In genomic region chr10:3482200-3482993, GRCh38 we compare ENCODE assay signal across 9 cellular contexts.
DNase-seq lines count a peak whose midpoint lies in the region; ATAC-seq and TF ChIP-seq lines count a peak whose summit lies in the region.
"Had no signal": no experiment of that assay in that cellular context is flagged by ENCODE, and none has a peak within 500 bp of the region (broad histone marks: within the 10 kb centered on the region; RNA-seq: fewer than 3 reads in every experiment).

No MANE protein-coding gene starts in this region.

- H3K4me3 Mint-ChIP-seq in Caco-2 (ENCODE audit: unreplicated experiment) (peak overlapping the region; percentile 64), HFFc6 (peak overlapping the region; percentile 76)
- H3K4me3 Mint-ChIP-seq in activated CD8-positive, alpha-beta T cell treated with anti-CD3 and anti-CD28 coated beads for 36 hours = no peak overlapping the region

- intact Hi-C loops in Caco-2 (cut with micrococcal nuclease; ENCODE audit: unreplicated experiment) = loop anchor here (1.0 to 10.0 kb wide), 4 partner anchors 18 to 302 kb away; partner anchors contain the start of gene KLF6
- intact Hi-C loops in activated CD8-positive, alpha-beta T cell treated with anti-CD3 and anti-CD28 coated beads for 36 hours (cut with micrococcal nuclease) = no loop called here

- TF ChIP-seq CTCF in Caco-2 (IDR thresholded peaks at IDR 0.05; ENCODE audit: insufficient read depth in 1 of 2, low read depth in 1 of 2, low read length in 1 of 2, severe bottlenecking in 1 of 2, unreplicated experiment in 1 of 2) = no peak
- no peak for TF ChIP-seq CTCF in HFFc6 (IDR thresholded peaks at IDR 0.05)
- TF ChIP-seq CTCF in cardiac fibroblast (IDR thresholded peaks at IDR 0.05; ENCODE audit: low read depth, low read length) = no peak
- TF ChIP-seq CTCF in activated CD8-positive, alpha-beta T cell treated with anti-CD3 and anti-CD28 coated beads for 36 hours (IDR thresholded peaks at IDR 0.05) = no peak

- peaks cover 38% of the 10 kb centered on the region for H3K4me1 Mint-ChIP-seq in Caco-2 (ENCODE audit: low read depth, unreplicated experiment)
- peaks cover 37% of the 10 kb centered on the region for H3K4me1 Mint-ChIP-seq in HFFc6 (ENCODE audit: low read depth)
- peaks cover 14% of the 10 kb centered on the region for H3K4me1 Mint-ChIP-seq in activated CD8-positive, alpha-beta T cell treated with anti-CD3 and anti-CD28 coated beads for 36 hours (ENCODE audit: low read depth)

- POLR2A ChIA-PET in Caco-2 (lab: Charles Lee) = no interaction called here
- POLR2A ChIA-PET in activated CD8-positive, alpha-beta T cell treated with anti-CD3 and anti-CD28 coated beads for 36 hours (lab: Charles Lee) = no interaction called here

- CTCF ChIA-PET in Caco-2 (lab: Charles Lee) = no interaction called here
- CTCF ChIA-PET in activated CD8-positive, alpha-beta T cell treated with anti-CD3 and anti-CD28 coated beads for 36 hours (lab: Charles Lee) = no interaction called here

- H3K36me3 Mint-ChIP-seq in Caco-2 (ENCODE audit: insufficient read depth, unreplicated experiment) (peaks cover 17% of the 10 kb centered on the region), HFFc6 (ENCODE audit: low read depth) (no peaks in the 10 kb centered on the region)
- H3K36me3 Mint-ChIP-seq in activated CD8-positive, alpha-beta T cell treated with anti-CD3 and anti-CD28 coated beads for 36 hours (ENCODE audit: low read depth) = no peaks in the 10 kb centered on the region

- H3K27me3 Mint-ChIP-seq in Caco-2 (ENCODE audit: insufficient read depth, unreplicated experiment) (no peaks in the 10 kb centered on the region), HFFc6 (ENCODE audit: insufficient read depth) (peaks cover 7% of the 10 kb centered on the region)
- H3K27me3 Mint-ChIP-seq in activated CD8-positive, alpha-beta T cell treated with anti-CD3 and anti-CD28 coated beads for 36 hours = peaks cover 9% of the 10 kb centered on the region

- no peaks in the 10 kb centered on the region for H3K36me3 ChIP-seq in Caco-2 (ENCODE audit: control insufficient read depth, insufficient read depth, low read length)
- H3K36me3 ChIP-seq: neutrophil had no signal

- no peaks in the 10 kb centered on the region for H3K27me3 ChIP-seq in Caco-2 (replicated peaks; ENCODE audit: control insufficient read depth, insufficient read depth, low read length)

- BruUV-seq in Caco-2 (replicated peaks; lab: Mats Ljungman, UMichigan) = TSS peak; percentile 97

- no peaks in the 10 kb centered on the region for H3K9me3 Mint-ChIP-seq in Caco-2 (ENCODE audit: unreplicated experiment)
- no peaks in the 10 kb centered on the region for H3K9me3 Mint-ChIP-seq in HFFc6
- no peaks in the 10 kb centered on the region for H3K9me3 Mint-ChIP-seq in activated CD8-positive, alpha-beta T cell treated with anti-CD3 and anti-CD28 coated beads for 36 hours

- H3K4me1 ChIP-seq in Caco-2 = peaks cover 35% of the 10 kb centered on the region

- DNase-seq in Caco-2 (peak; percentile 87 to 89), HFFc6 (peak; percentile 93), NCI-H510A treated with DMSO at 0.1 percent for 48 hours (lab: John Stamatoyannopoulos, UW) (peak; percentile 65), cardiac fibroblast (ENCODE audit: low read depth in 2 of 2) (peak; percentile 91 to 92), lung microvascular endothelial cell (ENCODE audit: low read depth in 2 of 2) (peak; percentile 87 to 93)
- no peak for DNase-seq in activated CD8-positive, alpha-beta T cell treated with anti-CD3 and anti-CD28 coated beads for 36 hours

- no peak overlapping the region for H3K4me3 ChIP-seq in Caco-2 (ENCODE audit: low read depth, low read length)
- peak overlapping the region in 1 of 2 donors; percentile 24 for H3K4me3 ChIP-seq in cardiac fibroblast (replicated peaks in 1 of 2; ENCODE audit: low read depth in 2 of 2, low read length in 2 of 2)

- ATAC-seq in GM18519 (IDR thresholded peaks at IDR 0.05; ENCODE audit: low FRiP score, unreplicated experiment) (no peak), HG03457 (IDR thresholded peaks at IDR 0.05; ENCODE audit: unreplicated experiment) (no peak)
- no peak for ATAC-seq in activated CD8-positive, alpha-beta T cell treated with anti-CD3 and anti-CD28 coated beads for 36 hours

- H3K9me3 ChIP-seq in Caco-2 = no peaks in the 10 kb centered on the region
- H3K9me3 ChIP-seq: neutrophil had no signal

- H3K27ac Mint-ChIP-seq in Caco-2 (ENCODE audit: unreplicated experiment) (peak overlapping the region; percentile 90), HFFc6 (peak overlapping the region; percentile 75)
- no peak overlapping the region for H3K27ac Mint-ChIP-seq in activated CD8-positive, alpha-beta T cell treated with anti-CD3 and anti-CD28 coated beads for 36 hours
